27 cellular contexts compared by ENCODE assay signal in genomic region chr12:122354958-122355641, GRCh38.
DNase-seq lines count a peak whose midpoint lies in the region; ATAC-seq and TF ChIP-seq lines count a peak whose summit lies in the region.
"Had no signal": no experiment of that assay in that cellular context is flagged by ENCODE, and none has a peak within 500 bp of the region (broad histone marks: within the 10 kb centered on the region; RNA-seq: fewer than 3 reads in every experiment).

No MANE protein-coding gene starts in this region.

- TF ChIP-seq EP300 in ovary (IDR thresholded peaks at IDR 0.05): no peak

- no peak for TF ChIP-seq POLR2A in ovary (IDR thresholded peaks at IDR 0.05)

- no peaks in the 10 kb centered on the region for H3K9me3 ChIP-seq in ovary
- H3K9me3 ChIP-seq: SJSA1, suprapubic skin had no signal

- intact Hi-C loops in ovary (cut with DNase I): no loop called here

- no peaks in the 10 kb centered on the region for H3K27me3 ChIP-seq in ovary
- H3K27me3 ChIP-seq: gastroesophageal sphincter, SJSA1, suprapubic skin had no signal

- DNase-seq in NCI-H2196 (lab: John Stamatoyannopoulos, UW; ENCODE audit: unreplicated experiment) (peak; percentile 21), NCI-H2196 treated with DMSO at 0.1 percent for 48 hours (lab: John Stamatoyannopoulos, UW; ENCODE audit: unreplicated experiment) (no peak), NCI-H82 treated with DMSO at 0.1 percent for 48 hours (lab: John Stamatoyannopoulos, UW; ENCODE audit: unreplicated experiment) (peak; percentile 48), superior temporal gyrus (ENCODE audit: extremely low spot score) (peak; percentile 60), NCI-H1417 (lab: John Stamatoyannopoulos, UW) (no peak), ovary (no peak)
- DNase-seq: 8988T; activated CD4-positive, alpha-beta T cell treated with anti-CD3 and anti-CD28 coated beads, Interleukin-2, amount 50 U/mL, for 1 hour; activated gamma-delta T cell treated with Interleukin-2 at 50 U/mL for 16 hours; activated naive CD8-positive, alpha-beta T cell treated with anti-CD3 and anti-CD28 coated beads, Interleukin-2, amount 50 U/mL, for 24 hours; activated T-cell treated with anti-CD3 and anti-CD28 coated beads, Interleukin-2, amount 50 U/mL, for 1 hour; DND-41; NCI-H187 treated with DMSO at 0.1 percent for 48 hours; NCI-H2227 treated with DMSO at 0.1 percent for 48 hours; NCI-H774; nucleus accumbens; RPMI8226; stimulated activated naive CD4-positive, alpha-beta T cell had no signal

- H3K36me3 ChIP-seq in ovary: no peaks in the 10 kb centered on the region

- TF ChIP-seq CTCF in ovary (IDR thresholded peaks at IDR 0.05): no peak

- no peaks in the 10 kb centered on the region for H3K4me1 ChIP-seq in ovary (ENCODE audit: insufficient read depth)
- H3K4me1 ChIP-seq: SJSA1, suprapubic skin had no signal

- ATAC-seq in HG03521 (IDR thresholded peaks at IDR 0.05; ENCODE audit: unreplicated experiment): no peak
- ATAC-seq: activated naive CD8-positive, alpha-beta T cell treated with anti-CD3 and anti-CD28 coated beads, Interleukin-2, amount 50 U/mL, for 24 hours; gastroesophageal sphincter; naive thymus-derived CD4-positive, alpha-beta T cell; WTC11 had no signal

- H3K27ac ChIP-seq in cingulate gyrus (ENCODE audit: low read depth, low read length): peak overlapping the region; percentile 44
- H3K27ac ChIP-seq in ovary: no peak overlapping the region
- H3K27ac ChIP-seq: C4-2B, SJSA1, suprapubic skin had no signal

- 84 to 87% (median 85%) methylated on average over 24 of the region's 24 CpGs for WGBS in ovary, 3 donors

- H3K4me3 ChIP-seq in ovary: no peak overlapping the region
- H3K4me3 ChIP-seq: gastroesophageal sphincter, lung, SJSA1, suprapubic skin had no signal

Comparison
In these comparisons a context has a peak if more than half of its experiments do, and no peak if none do; other contexts are left out.
1. DNase-seq: peak in NCI-H2196 (single experiment), NCI-H82 treated with DMSO at 0.1 percent for 48 hours (single experiment) and superior temporal gyrus (single experiment); none in NCI-H2196 treated with DMSO at 0.1 percent for 48 hours (single experiment), NCI-H1417 (0 of 3) and ovary (0 of 5).